In genomic region chr13:110944121-110944967, GRCh38 we compare ENCODE assay signal across 8 cellular contexts. TPM values are rescaled to one million over a fixed set of nuclear protein-coding genes. Genes with fewer than 3 reads are reported as not detected.
DNase-seq lines count a peak whose midpoint lies in the region; ATAC-seq lines count a peak whose summit lies in the region.

No MANE protein-coding gene starts in this region.

- no peak for DNase-seq in activated CD4-positive, CD25-positive, alpha-beta regulatory T cell treated with anti-CD3 and anti-CD28 coated beads, Interleukin-2, amount 50 U/mL, for 72 hours
- DNase-seq in H7: peak; percentile 79
- DNase-seq in NCI-H1105 treated with DMSO at 0.1 percent for 48 hours (lab: John Stamatoyannopoulos, UW): peak; percentile 59
- DNase-seq in activated T-cell treated with anti-CD3 and anti-CD28 coated beads, Interleukin-2, amount 50 U/mL, for 72 hours: peak; percentile 37 to 41
- no peak for DNase-seq in right cardiac atrium
- DNase-seq in stimulated activated naive CD8-positive, alpha-beta T cell treated with anti-CD3 and anti-CD28 coated beads, Interleukin-15, Interleukin-2, amounts not matched to agents 100 U/mL and 50 U/mL, for 24 hours: no peak
- DNase-seq in immature natural killer cell: no peak

- H3K27me3 ChIP-seq in H7 (ENCODE audit: control insufficient read depth, insufficient read depth, low read length) (no peaks in the 10 kb centered on the region), right cardiac atrium (ENCODE audit: control insufficient read depth, insufficient read depth) (no peaks in the 10 kb centered on the region)

- H3K4me3 ChIP-seq in H7 (ENCODE audit: insufficient read depth, low read depth, low read length) (no peak overlapping the region), right cardiac atrium (ENCODE audit: low read length) (no peak overlapping the region)

- H3K9me3 Mint-ChIP-seq in activated T-cell treated with anti-CD3 and anti-CD28 coated beads, Interleukin-2, amount 50 U/mL, for 72 hours: peaks cover 4 to 5% of the 10 kb centered on the region in 2 donors
- H3K9me3 Mint-ChIP-seq in immature natural killer cell: no peaks in the 10 kb centered on the region

- H3K36me3 ChIP-seq in H7 (replicated peaks; ENCODE audit: control insufficient read depth, insufficient read depth, low read length): no peaks in the 10 kb centered on the region

- WGBS in right cardiac atrium: 51% methylated on average over 8 of the region's 8 CpGs

- intact Hi-C loops in right cardiac atrium (cut with DNase I): loop anchor here in 3 of 4 donors (10.0 kb wide), 2 partner anchors 90 to 100 kb away; no protein-coding TSS in a partner anchor

- H3K9me3 ChIP-seq in right cardiac atrium (ENCODE audit: control insufficient read depth, low read length): no peaks in the 10 kb centered on the region

- peak overlapping the region; percentile 63 for H3K27ac ChIP-seq in right cardiac atrium (ENCODE audit: low read length)

- no peak overlapping the region for H3K27ac Mint-ChIP-seq in activated T-cell treated with anti-CD3 and anti-CD28 coated beads, Interleukin-2, amount 50 U/mL, for 72 hours
- no peak overlapping the region for H3K27ac Mint-ChIP-seq in immature natural killer cell

- peaks cover 41% of the 10 kb centered on the region for H3K4me1 Mint-ChIP-seq in activated T-cell treated with anti-CD3 and anti-CD28 coated beads, Interleukin-2, amount 50 U/mL, for 72 hours (ENCODE audit: low read depth)
- no peaks in the 10 kb centered on the region for H3K4me1 Mint-ChIP-seq in immature natural killer cell

- peaks cover 6 to 12% of the 10 kb centered on the region in 2 donors for H3K36me3 Mint-ChIP-seq in activated T-cell treated with anti-CD3 and anti-CD28 coated beads, Interleukin-2, amount 50 U/mL, for 72 hours (ENCODE audit: insufficient read depth in 2 of 2)
- H3K36me3 Mint-ChIP-seq in immature natural killer cell: no peaks in the 10 kb centered on the region

- peaks cover 5% of the 10 kb centered on the region for H3K4me1 ChIP-seq in right cardiac atrium (ENCODE audit: control insufficient read depth, insufficient read depth, low read length)

- peaks cover 11% of the 10 kb centered on the region for H3K27me3 Mint-ChIP-seq in activated T-cell treated with anti-CD3 and anti-CD28 coated beads, Interleukin-2, amount 50 U/mL, for 72 hours (ENCODE audit: low read depth)
- H3K27me3 Mint-ChIP-seq in immature natural killer cell (ENCODE audit: low read depth in 3 of 3): peaks cover 0 to 3% (median 3%) of the 10 kb centered on the region in 3 donors

- H3K4me3 Mint-ChIP-seq in activated T-cell treated with anti-CD3 and anti-CD28 coated beads, Interleukin-2, amount 50 U/mL, for 72 hours: peak overlapping the region in 1 of 2 donors; percentile 42
- no peak overlapping the region for H3K4me3 Mint-ChIP-seq in immature natural killer cell

- ATAC-seq in activated CD4-positive, CD25-positive, alpha-beta regulatory T cell treated with anti-CD3 and anti-CD28 coated beads, Interleukin-2, amount 50 U/mL, for 24 hours: peak; percentile 71 to 75
- peak; percentile 74 to 78 for ATAC-seq in activated T-cell treated with anti-CD3 and anti-CD28 coated beads, Interleukin-2, amount 50 U/mL, for 72 hours (replicated peaks in 1 of 2)
- ATAC-seq in right cardiac atrium: peak; percentile 65 to 76
- peak; percentile 72 for ATAC-seq in stimulated activated naive CD8-positive, alpha-beta T cell treated with anti-CD3 and anti-CD28 coated beads, Interleukin-15, Interleukin-2, amounts not matched to agents 100 U/mL and 50 U/mL, for 24 hours

RNA-seq across cellular contexts. Expression of gene ANKRD10, which starts 29.5 kb away (rescaled TPM):
- total RNA-seq in H7 (2014; rRNA removed; shearing (Covaris generic)): 108 and 150 TPM in 2 replicates
- total RNA-seq in activated T-cell treated with anti-CD3 and anti-CD28 coated beads, Interleukin-2, amount 50 U/mL, for 72 hours: 100 to 1,000 TPM; 139 to 142 TPM
- total RNA-seq in right cardiac atrium: 10 to 100 TPM; 56.5 to 90.9 (median 61.6) TPM
- polyA plus RNA-seq in right cardiac atrium (41.1 TPM), immature natural killer cell (10 to 100 TPM; 59.5 to 96.9 (median 83.2) TPM)

Comparison
In these comparisons a context has a peak if more than half of its experiments do, and no peak if none do; other contexts are left out.
1. DNase-seq: peak in H7 (single experiment), NCI-H1105 treated with DMSO at 0.1 percent for 48 hours (single experiment) and activated T-cell treated with anti-CD3 and anti-CD28 coated beads, Interleukin-2, amount 50 U/mL, for 72 hours (2 of 2); none in activated CD4-positive, CD25-positive, alpha-beta regulatory T cell treated with anti-CD3 and anti-CD28 coated beads, Interleukin-2, amount 50 U/mL, for 72 hours (single experiment), right cardiac atrium (0 of 3), stimulated activated naive CD8-positive, alpha-beta T cell treated with anti-CD3 and anti-CD28 coated beads, Interleukin-15, Interleukin-2, amounts not matched to agents 100 U/mL and 50 U/mL, for 24 hours (single experiment) and immature natural killer cell (0 of 3).
2. Peak in every context shown above with its lines, with median percentiles within 50 percentile points of each other: ATAC-seq.